9 cellular contexts compared by ENCODE assay signal in genomic region chr15:37099321-37100108, GRCh38. TPM values are rescaled to one million over a fixed set of nuclear protein-coding genes. Genes with fewer than 3 reads are reported as not detected.
DNase-seq lines count a peak whose midpoint lies in the region; ATAC-seq and TF ChIP-seq lines count a peak whose summit lies in the region.
"Had no signal": no experiment of that assay in that cellular context is flagged by ENCODE, and none has a peak within 500 bp of the region (broad histone marks: within the 10 kb centered on the region; RNA-seq: fewer than 3 reads in every experiment).

No MANE protein-coding gene starts in this region.

- ATAC-seq in GM21723 (IDR thresholded peaks at IDR 0.05; ENCODE audit: unreplicated experiment) (peak; percentile 9), HG03378 (IDR thresholded peaks at IDR 0.05; ENCODE audit: unreplicated experiment) (no peak), GM21619 (IDR thresholded peaks at IDR 0.05; ENCODE audit: unreplicated experiment) (no peak), GM21737 (IDR thresholded peaks at IDR 0.05; ENCODE audit: unreplicated experiment) (no peak)
- no peak for ATAC-seq in natural killer cell treated with Interleukin-12 subunit alpha and Interleukin-12 subunit beta and Interleukin-15 and Interleukin-18, amount 100 ng/mL, for 72 hours

- H3K27ac ChIP-seq in BLaER1 treated with 17β-estradiol and CSF1 and Interleukin-3, amounts not matched to agents 10 nM and 100 nM, result no peak overlapping the region
- peak overlapping the region; percentile 89 for H3K27ac ChIP-seq in endodermal cell (ENCODE audit: low read depth, low read length)

- H3K27me3 Mint-ChIP-seq in endodermal cell (ENCODE audit: insufficient read depth), result peaks cover 85% of the 10 kb centered on the region
- peaks cover 56 to 82% of the 10 kb centered on the region in 2 donors for H3K27me3 Mint-ChIP-seq in natural killer cell treated with Interleukin-12 subunit alpha and Interleukin-12 subunit beta and Interleukin-15 and Interleukin-18, amount 100 ng/mL, for 72 hours

- H4K20me1 ChIP-seq in BLaER1 treated with 17β-estradiol and CSF1 and Interleukin-3, amounts not matched to agents 10 nM and 100 nM, result peaks cover 0 to 14% (median 0%) of the 10 kb centered on the region in 11 experiments; a peak in 7 of 22 replicates

- no peak overlapping the region for H3K9ac ChIP-seq in BLaER1 treated with 17β-estradiol and CSF1 and Interleukin-3, amounts not matched to agents 10 nM and 100 nM
- H3K9ac ChIP-seq in endodermal cell (ENCODE audit: extremely low read depth, low read length, poor library complexity, severe bottlenecking), result peak overlapping the region; percentile 12

- H3K4me1 ChIP-seq in BLaER1 treated with 17β-estradiol and CSF1 and Interleukin-3, amounts not matched to agents 10 nM and 100 nM, result peaks cover 0 to 12% (median 6%) of the 10 kb centered on the region in 10 experiments; a peak in 10 of 20 replicates
- peaks cover 4% of the 10 kb centered on the region for H3K4me1 ChIP-seq in endodermal cell (ENCODE audit: control insufficient read depth, insufficient read depth, low read length)

- peak overlapping the region in 10 of 11 experiments; percentile 37 to 79 (median 58); a peak in 17 of 22 replicates for H3K4me2 ChIP-seq in BLaER1 treated with 17β-estradiol and CSF1 and Interleukin-3, amounts not matched to agents 10 nM and 100 nM

- peaks cover 50% of the 10 kb centered on the region for H3K4me1 Mint-ChIP-seq in endodermal cell
- H3K4me1 Mint-ChIP-seq in natural killer cell treated with Interleukin-12 subunit alpha and Interleukin-12 subunit beta and Interleukin-15 and Interleukin-18, amount 100 ng/mL, for 72 hours (ENCODE audit: low read depth in 2 of 2), result peaks cover 39% of the 10 kb centered on the region in 2 donors

- peak overlapping the region in 6 of 10 experiments; percentile 38 to 62 (median 46); a peak in 10 of 20 replicates for H3K4me3 ChIP-seq in BLaER1 treated with 17β-estradiol and CSF1 and Interleukin-3, amounts not matched to agents 10 nM and 100 nM
- H3K4me3 ChIP-seq in endodermal cell (ENCODE audit: low read length), result peak overlapping the region; percentile 95

- WGBS in endodermal cell (ENCODE audit: insufficient coverage in 1 of 2, insufficient read length in 1 of 2), 2 experiments, result 0 to 1% methylated on average over 9 to 18 of the region's 21 CpGs

- no peaks in the 10 kb centered on the region for H3K9me3 Mint-ChIP-seq in endodermal cell
- H3K9me3 Mint-ChIP-seq in natural killer cell treated with Interleukin-12 subunit alpha and Interleukin-12 subunit beta and Interleukin-15 and Interleukin-18, amount 100 ng/mL, for 72 hours, result peaks cover 6% of the 10 kb centered on the region

- H3K36me3 Mint-ChIP-seq in endodermal cell (ENCODE audit: low read depth), result no peaks in the 10 kb centered on the region
- peaks cover 17% of the 10 kb centered on the region for H3K36me3 Mint-ChIP-seq in natural killer cell treated with Interleukin-12 subunit alpha and Interleukin-12 subunit beta and Interleukin-15 and Interleukin-18, amount 100 ng/mL, for 72 hours

- H3K9me3 ChIP-seq in BLaER1 treated with 17β-estradiol and CSF1 and Interleukin-3, amounts not matched to agents 10 nM and 100 nM (replicated peaks in 1 of 11), result peaks cover 7 to 38% (median 24%) of the 10 kb centered on the region in 11 experiments; a peak in 16 of 22 replicates
- H3K9me3 ChIP-seq in endodermal cell (ENCODE audit: control insufficient read depth, low read length), result no peaks in the 10 kb centered on the region

- H3K4me3 Mint-ChIP-seq in endodermal cell, result peak overlapping the region; percentile 72
- H3K4me3 Mint-ChIP-seq in natural killer cell treated with Interleukin-12 subunit alpha and Interleukin-12 subunit beta and Interleukin-15 and Interleukin-18, amount 100 ng/mL, for 72 hours, result peak overlapping the region; percentile 90

- H3K27ac Mint-ChIP-seq in endodermal cell, result peak overlapping the region; percentile 34
- H3K27ac Mint-ChIP-seq in natural killer cell treated with Interleukin-12 subunit alpha and Interleukin-12 subunit beta and Interleukin-15 and Interleukin-18, amount 100 ng/mL, for 72 hours, result peak overlapping the region; percentile 10 to 72

- DNase-seq in RPMI7951 (ENCODE audit: low read depth), result peak; percentile 42
- no peak for DNase-seq in endodermal cell
- DNase-seq in natural killer cell treated with Interleukin-12 subunit alpha and Interleukin-12 subunit beta and Interleukin-15 and Interleukin-18, amount 100 ng/mL, for 72 hours (ENCODE audit: low spot score), result no peak

- H3K36me3 ChIP-seq in BLaER1 treated with 17β-estradiol and CSF1 and Interleukin-3, amounts not matched to agents 10 nM and 100 nM, result no peaks in the 10 kb centered on the region
- no peaks in the 10 kb centered on the region for H3K36me3 ChIP-seq in endodermal cell (ENCODE audit: control insufficient read depth, insufficient read depth, low read length)

- no peak for TF ChIP-seq CTCF in endodermal cell (conservative IDR thresholded peaks at IDR 0.05)

- peaks cover 95 to 100% (median 100%) of the 10 kb centered on the region in 11 experiments for H3K27me3 ChIP-seq in BLaER1 treated with 17β-estradiol and CSF1 and Interleukin-3, amounts not matched to agents 10 nM and 100 nM
- peaks cover 75% of the 10 kb centered on the region for H3K27me3 ChIP-seq in endodermal cell (ENCODE audit: control insufficient read depth, insufficient read depth, low read length, poor library complexity, severe bottlenecking)

RNA-seq across cellular contexts. Expression of gene MEIS2, which starts 0.8 kb away (rescaled TPM):
- 21.5 and 28.6 TPM in 2 replicates for total RNA-seq in RPMI7951 (2014; rRNA removed; shearing (Covaris generic))
- 1 to 10 TPM; 7.1 to 9.7 TPM for total RNA-seq in endodermal cell
- 143 TPM for polyA plus RNA-seq in endodermal cell (2013, experiment 1 of 2)
- polyA plus RNA-seq in endodermal cell (2013, experiment 2 of 2), result 119 TPM
- under 1 TPM in 1 of 2 donors, not detected in 1; 0.26 TPM for total RNA-seq in natural killer cell treated with Interleukin-12 subunit alpha and Interleukin-12 subunit beta and Interleukin-15 and Interleukin-18, amount 100 ng/mL, for 72 hours
- total RNA-seq: T-helper 2 cell treated with Interferon-gamma antibody and Interleukin-4, amounts not matched to agents 100 ng/mL and 5 ng/mL, for 36 hours had no signal

Comparison
In these comparisons a context has a peak if more than half of its experiments do, and no peak if none do; other contexts are left out.
1. RNA of gene MEIS2, which starts 0.8 kb away (total RNA-seq): 21.5 to 28.6 TPM in RPMI7951 and 7.1 to 9.7 TPM in endodermal cell; 0.26 TPM in natural killer cell treated with Interleukin-12 subunit alpha and Interleukin-12 subunit beta and Interleukin-15 and Interleukin-18, amount 100 ng/mL, for 72 hours; every median in the first group is over 4 times any median in the second.